Comparison of ENCODE assay signal across 11 cellular contexts in genomic region chr1:219798283-219799030, GRCh38.
DNase-seq lines count a peak whose midpoint lies in the region; ATAC-seq lines count a peak whose summit lies in the region.
"Had no signal": no experiment of that assay in that cellular context is flagged by ENCODE, and none has a peak within 500 bp of the region (broad histone marks: within the 10 kb centered on the region; RNA-seq: fewer than 3 reads in every experiment).

No MANE protein-coding gene starts in this region.

- no peak overlapping the region for H3K4me3 ChIP-seq in ACC112 (ENCODE audit: low read depth, low read length)
- H3K4me3 ChIP-seq: BLaER1 had no signal

- H3K79me2 ChIP-seq in ACC112 (ENCODE audit: control insufficient read depth, insufficient read depth, low read length, unreplicated experiment) = no peaks in the 10 kb centered on the region

- ATAC-seq in GM19351 (IDR thresholded peaks at IDR 0.05; ENCODE audit: unreplicated experiment) = peak; percentile 46
- ATAC-seq in left ventricle myocardium superior = no peak

- H3K27me3 ChIP-seq in ACC112 (ENCODE audit: insufficient read depth, low read length) = no peaks in the 10 kb centered on the region
- H3K27me3 ChIP-seq: adrenal gland, BLaER1 had no signal

- H3K36me3 ChIP-seq in ACC112 (ENCODE audit: insufficient read depth, low read length) = no peaks in the 10 kb centered on the region
- H3K36me3 ChIP-seq: adrenal gland, BLaER1 had no signal

- peak; percentile 84 for DNase-seq in HS-5 (ENCODE audit: low read depth)
- peak; percentile 43 for DNase-seq in dedifferentiated amniotic fluid mesenchymal stem cell (ENCODE audit: extremely low spot score)
- DNase-seq in SKM-1 treated with dmso at 0.1 percent for 144 hours (lab: John Stamatoyannopoulos, UW; ENCODE audit: unreplicated experiment) = no peak
- no peak for DNase-seq in T-helper 2 cell
- DNase-seq in OCI-M2 (lab: John Stamatoyannopoulos, UW; ENCODE audit: unreplicated experiment) = no peak
- DNase-seq in left ventricle myocardium superior = no peak
- DNase-seq: adrenal gland; NK-92 treated with Interleukin-12 subunit alpha and Interleukin-12 subunit beta, amount 100 ng/mL, for 24 hours had no signal

- H2AFZ ChIP-seq in ACC112 (ENCODE audit: low read length, unreplicated experiment) = no peak overlapping the region

- H3K4me1 ChIP-seq in ACC112 (ENCODE audit: control insufficient read depth, insufficient read depth, low read length, unreplicated experiment) = peaks cover 5% of the 10 kb centered on the region
- H3K4me1 ChIP-seq: adrenal gland had no signal

- intact Hi-C loops in left ventricle myocardium superior (cut with micrococcal nuclease) = no loop called here

- peak overlapping the region; percentile 78 for H3K27ac ChIP-seq in ACC112 (ENCODE audit: low read depth, low read length)
- H3K27ac ChIP-seq: adrenal gland, BLaER1 had no signal

Comparison
In these comparisons a context has a peak if more than half of its experiments do, and no peak if none do; other contexts are left out.
1. DNase-seq: peak in HS-5 (single experiment) and dedifferentiated amniotic fluid mesenchymal stem cell (single experiment); none in SKM-1 treated with dmso at 0.1 percent for 144 hours (single experiment), T-helper 2 cell (0 of 5), OCI-M2 (single experiment) and left ventricle myocardium superior (single experiment).